Comparison of ENCODE assay signal across 1 cellular context in genomic region chr2:168976034-168976654, GRCh38.
TF ChIP-seq lines count a peak whose summit lies in the region.

No MANE protein-coding gene starts in this region.

TF ChIP-seq in K562, 482 proteins besides CTCF, POLR2A, EP300 and RAD21 (continued from another document and continues in another):
- TF ChIP-seq SFPQ (IDR thresholded peaks at IDR 0.05; ENCODE audit: low read depth, low read length) (no peak), RBBP5 (IDR thresholded peaks at IDR 0.05; ENCODE audit: borderline replicate concordance, insufficient read depth, low read length, poor library complexity, severe bottlenecking) (peak; percentile 56), MGA (IDR thresholded peaks at IDR 0.05) (no peak; the same call in 1 of the 2 replicates), ZNF518B (CRISPR knock-in tag; IDR thresholded peaks at IDR 0.05) (no peak), NFE2L1 (tag; IDR thresholded peaks at IDR 0.05; ENCODE audit: borderline replicate concordance, low read depth) (no peak), ARID2 (IDR thresholded peaks at IDR 0.05) (0 out of 2 replicates have a peak, but pooled peaks have one; percentile 12), MYC (IDR thresholded peaks at IDR 0.05; ENCODE audit: low read depth, low read length) (peak; percentile 72), MYC (CRISPR knock-in tag; IDR thresholded peaks at IDR 0.05; ENCODE audit: borderline replicate concordance, low read depth) (no peak), ZNF280A (IDR thresholded peaks at IDR 0.05; ENCODE audit: low read depth, partially characterized antibody) (no peak), ZNF384 (IDR thresholded peaks at IDR 0.05; ENCODE audit: low read depth, low read length) (no peak), SRSF3 (IDR thresholded peaks at IDR 0.05; ENCODE audit: insufficient read depth, low read length) (no peak), CHD1 (IDR thresholded peaks at IDR 0.05; ENCODE audit: low read length) (no peak), RUNX1 (IDR thresholded peaks at IDR 0.05; ENCODE audit: low read depth) (0 out of 2 replicates have a peak, but pooled peaks have one; percentile 52), POLR2H (tag; IDR thresholded peaks at IDR 0.05; ENCODE audit: low read depth) (0 out of 2 replicates have a peak, but pooled peaks have one; percentile 11), SMAD4 (CRISPR knock-in tag; conservative IDR thresholded peaks at IDR 0.05) (peak; percentile 98), PTRF (tag; IDR thresholded peaks at IDR 0.05) (no peak), ZC3H4 (CRISPR knock-in tag; IDR thresholded peaks at IDR 0.05; ENCODE audit: borderline replicate concordance) (no peak), ZBTB2 (IDR thresholded peaks at IDR 0.05) (peak; percentile 92; the same call in 1 of the 2 replicates), POLR2G (IDR thresholded peaks at IDR 0.05; ENCODE audit: low read depth, low read length) (no peak), TFAP4 (CRISPR knock-in tag; IDR thresholded peaks at IDR 0.05; ENCODE audit: borderline replicate concordance) (peak; percentile 24; the same call in 1 of the 2 replicates), KAT2B (IDR thresholded peaks at IDR 0.05; ENCODE audit: low read depth, low read length) (no peak), ZNF785 (CRISPR knock-in tag; IDR thresholded peaks at IDR 0.05) (no peak), GABPB1 (CRISPR knock-in tag; IDR thresholded peaks at IDR 0.05) (peak; percentile 60; the same call in 1 of the 2 replicates)
- TF ChIP-seq, protein P1, sequence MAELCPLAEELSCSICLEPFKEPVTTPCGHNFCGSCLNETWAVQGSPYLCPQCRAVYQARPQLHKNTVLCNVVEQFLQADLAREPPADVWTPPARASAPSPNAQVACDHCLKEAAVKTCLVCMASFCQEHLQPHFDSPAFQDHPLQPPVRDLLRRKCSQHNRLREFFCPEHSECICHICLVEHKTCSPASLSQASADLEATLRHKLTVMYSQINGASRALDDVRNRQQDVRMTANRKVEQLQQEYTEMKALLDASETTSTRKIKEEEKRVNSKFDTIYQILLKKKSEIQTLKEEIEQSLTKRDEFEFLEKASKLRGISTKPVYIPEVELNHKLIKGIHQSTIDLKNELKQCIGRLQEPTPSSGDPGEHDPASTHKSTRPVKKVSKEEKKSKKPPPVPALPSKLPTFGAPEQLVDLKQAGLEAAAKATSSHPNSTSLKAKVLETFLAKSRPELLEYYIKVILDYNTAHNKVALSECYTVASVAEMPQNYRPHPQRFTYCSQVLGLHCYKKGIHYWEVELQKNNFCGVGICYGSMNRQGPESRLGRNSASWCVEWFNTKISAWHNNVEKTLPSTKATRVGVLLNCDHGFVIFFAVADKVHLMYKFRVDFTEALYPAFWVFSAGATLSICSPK (IDR thresholded peaks at IDR 0.05; ENCODE audit: borderline replicate concordance) = no peak
- TF ChIP-seq, protein P2, sequence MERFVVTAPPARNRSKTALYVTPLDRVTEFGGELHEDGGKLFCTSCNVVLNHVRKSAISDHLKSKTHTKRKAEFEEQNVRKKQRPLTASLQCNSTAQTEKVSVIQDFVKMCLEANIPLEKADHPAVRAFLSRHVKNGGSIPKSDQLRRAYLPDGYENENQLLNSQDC (CRISPR knock-in tag; IDR thresholded peaks at IDR 0.05) = no peak
- TF ChIP-seq, protein P3, sequence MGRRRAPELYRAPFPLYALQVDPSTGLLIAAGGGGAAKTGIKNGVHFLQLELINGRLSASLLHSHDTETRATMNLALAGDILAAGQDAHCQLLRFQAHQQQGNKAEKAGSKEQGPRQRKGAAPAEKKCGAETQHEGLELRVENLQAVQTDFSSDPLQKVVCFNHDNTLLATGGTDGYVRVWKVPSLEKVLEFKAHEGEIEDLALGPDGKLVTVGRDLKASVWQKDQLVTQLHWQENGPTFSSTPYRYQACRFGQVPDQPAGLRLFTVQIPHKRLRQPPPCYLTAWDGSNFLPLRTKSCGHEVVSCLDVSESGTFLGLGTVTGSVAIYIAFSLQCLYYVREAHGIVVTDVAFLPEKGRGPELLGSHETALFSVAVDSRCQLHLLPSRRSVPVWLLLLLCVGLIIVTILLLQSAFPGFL (CRISPR knock-in tag; IDR thresholded peaks at IDR 0.05) = peak; percentile 97
